Comparison of ENCODE assay signal across 1 cellular context in genomic region chr2:169824373-169825333, GRCh38.
TF ChIP-seq lines count a peak whose summit lies in the region.

Gene METTL5 (minus strand): TSS chr2:169824905. CDS start chr2:169824597, 308 bp downstream.

TF ChIP-seq in HepG2, 621 proteins besides CTCF, POLR2A, EP300 and RAD21 (continued from another document and continues in another):
- TF ChIP-seq ZNF407 (CRISPR knock-in tag; IDR thresholded peaks at IDR 0.05; ENCODE audit: not compliant biosample characterization) = peak; percentile 88
- TF ChIP-seq FOXA3 (CRISPR knock-in tag; IDR thresholded peaks at IDR 0.05) = peak; percentile 79
- TF ChIP-seq SMAD3 (CRISPR knock-in tag; IDR thresholded peaks at IDR 0.05) = 0 out of 2 replicates have a peak, but pooled peaks have one; percentile 36
- TF ChIP-seq NFYC (CRISPR knock-in tag; IDR thresholded peaks at IDR 0.05) = no peak
- TF ChIP-seq GMEB1 (CRISPR knock-in tag; IDR thresholded peaks at IDR 0.05; ENCODE audit: borderline replicate concordance) = peak; percentile 63; the same call in 1 of the 2 replicates
- no peak for TF ChIP-seq ZNF354B (CRISPR knock-in tag; IDR thresholded peaks at IDR 0.05)
- 0 out of 2 replicates have a peak, but pooled peaks have one; percentile 26 for TF ChIP-seq ZNF256 (CRISPR knock-in tag; conservative IDR thresholded peaks at IDR 0.05)
- no peak; the same call in 1 of the 2 replicates for TF ChIP-seq THRA (CRISPR knock-in tag; IDR thresholded peaks at IDR 0.05; ENCODE audit: borderline replicate concordance)
- peak; percentile 96 for TF ChIP-seq KDM5B (CRISPR knock-in tag; IDR thresholded peaks at IDR 0.05; ENCODE audit: borderline replicate concordance)
- TF ChIP-seq ZBTB14 (CRISPR knock-in tag; IDR thresholded peaks at IDR 0.05) = peak; percentile 63; the same call in 1 of the 2 replicates
- TF ChIP-seq IKZF4 (CRISPR knock-in tag; IDR thresholded peaks at IDR 0.05; ENCODE audit: borderline replicate concordance, low read depth, not compliant biosample characterization) = peak; percentile 91
- TF ChIP-seq ZNF160 (CRISPR knock-in tag; IDR thresholded peaks at IDR 0.05) = peak; percentile 96
- peak; percentile 82 for TF ChIP-seq IKZF5 (CRISPR knock-in tag; IDR thresholded peaks at IDR 0.05)
- TF ChIP-seq NPAS2 (CRISPR knock-in tag; IDR thresholded peaks at IDR 0.05; ENCODE audit: borderline replicate concordance) = no peak
- TF ChIP-seq ZBTB38 (CRISPR knock-in tag; IDR thresholded peaks at IDR 0.05) = peak; percentile 97
- peak; percentile 99 for TF ChIP-seq EED (CRISPR knock-in tag; IDR thresholded peaks at IDR 0.05)
- peak; percentile 90 for TF ChIP-seq ZNF274 (CRISPR knock-in tag; IDR thresholded peaks at IDR 0.05)
- 0 out of 2 replicates have a peak, but pooled peaks have one; percentile 48 for TF ChIP-seq U2AF2 (IDR thresholded peaks at IDR 0.05; ENCODE audit: low read depth, low read length)
- TF ChIP-seq ZFP36L2 (CRISPR knock-in tag; IDR thresholded peaks at IDR 0.05) = no peak
- peak; percentile 95 for TF ChIP-seq GABPB1 (CRISPR knock-in tag; IDR thresholded peaks at IDR 0.05)
- TF ChIP-seq ZIK1 (CRISPR knock-in tag; IDR thresholded peaks at IDR 0.05; ENCODE audit: borderline replicate concordance, low read depth) = peak; percentile 87
- peak; percentile 15; the same call in 1 of the 2 replicates for TF ChIP-seq NR2F2 (IDR thresholded peaks at IDR 0.05; ENCODE audit: borderline replicate concordance, low read depth)
- peak; percentile 67 for TF ChIP-seq AGO2 (optimal IDR thresholded peaks at IDR 0.05; ENCODE audit: low read depth, low read length)
- peak; percentile 95 for TF ChIP-seq TOPORS (CRISPR knock-in tag; IDR thresholded peaks at IDR 0.05)
- peak; percentile 96; the same call in 1 of the 2 replicates for TF ChIP-seq ELK4 (CRISPR knock-in tag; IDR thresholded peaks at IDR 0.05; ENCODE audit: borderline replicate concordance)
- TF ChIP-seq ZNF577 (CRISPR knock-in tag; IDR thresholded peaks at IDR 0.05; ENCODE audit: borderline replicate concordance, low read depth) = peak; percentile 86; the same call in 1 of the 2 replicates
- peak; percentile 99 for TF ChIP-seq FOXC1 (CRISPR knock-in tag; IDR thresholded peaks at IDR 0.05; ENCODE audit: borderline replicate concordance)
- TF ChIP-seq KMT2A (CRISPR knock-in tag; IDR thresholded peaks at IDR 0.05) = peak; percentile 96
- TF ChIP-seq RFXAP (CRISPR knock-in tag; IDR thresholded peaks at IDR 0.05; ENCODE audit: borderline replicate concordance) = peak; percentile 93
- TF ChIP-seq CREB3 (CRISPR knock-in tag; IDR thresholded peaks at IDR 0.05) = peak; percentile 88
- peak; percentile 99 for TF ChIP-seq ZNF547 (CRISPR knock-in tag; IDR thresholded peaks at IDR 0.05)
- TF ChIP-seq ZNF7 (CRISPR knock-in tag; IDR thresholded peaks at IDR 0.05) = no peak
- peak; percentile 92 for TF ChIP-seq PHF5A (CRISPR knock-in tag; IDR thresholded peaks at IDR 0.05; ENCODE audit: low read depth, unreplicated experiment)
- no peak for TF ChIP-seq ZC3H13 (CRISPR knock-in tag; IDR thresholded peaks at IDR 0.05)
- peak; percentile 52; the same call in 1 of the 2 replicates for TF ChIP-seq SOX5 (CRISPR knock-in tag; IDR thresholded peaks at IDR 0.05; ENCODE audit: borderline replicate concordance)
- TF ChIP-seq ZSCAN22 (CRISPR knock-in tag; IDR thresholded peaks at IDR 0.05) = peak; percentile 84; the same call in 1 of the 2 replicates
- TF ChIP-seq ZNF350 (CRISPR knock-in tag; IDR thresholded peaks at IDR 0.05; ENCODE audit: borderline replicate concordance, low read depth) = no peak
- 0 out of 2 replicates have a peak, but pooled peaks have one; percentile 11 for TF ChIP-seq MTERF4 (CRISPR knock-in tag; IDR thresholded peaks at IDR 0.05)
- TF ChIP-seq POGK (CRISPR knock-in tag; conservative IDR thresholded peaks at IDR 0.05) = peak; percentile 99
- peak; percentile 98 for TF ChIP-seq YEATS4 (CRISPR knock-in tag; IDR thresholded peaks at IDR 0.05; ENCODE audit: borderline replicate concordance)
- 0 out of 2 replicates have a peak, but pooled peaks have one; percentile 3 for TF ChIP-seq ZNF576 (CRISPR knock-in tag; IDR thresholded peaks at IDR 0.05)
- TF ChIP-seq TGIF2 (CRISPR knock-in tag; IDR thresholded peaks at IDR 0.05) = peak; percentile 62; the same call in 1 of the 2 replicates
